ENCODE assay signal across 8 cellular contexts in genomic region chr15:93087825-93088199, GRCh38. TPM values are rescaled to one million over a fixed set of nuclear protein-coding genes. Genes with fewer than 3 reads are reported as not detected.
DNase-seq lines count a peak whose midpoint lies in the region; ATAC-seq and TF ChIP-seq lines count a peak whose summit lies in the region.

No MANE protein-coding gene starts in this region.

- H3K9ac ChIP-seq in duodenal mucosa (ENCODE audit: low read depth in 1 of 2, low read length in 2 of 2): no peak overlapping the region

- peak overlapping the region; percentile 30 to 45 for H3K4me3 ChIP-seq in duodenal mucosa (ENCODE audit: low read depth in 1 of 2, low read length in 2 of 2)
- H3K4me3 ChIP-seq in right lobe of liver: peak overlapping the region in 2 of 3 donors; percentile 16 to 37

- H3K4me3 Mint-ChIP-seq in activated CD4-positive, alpha-beta T cell treated with anti-CD3 and anti-CD28 coated beads, Interleukin-2, amount 10 ng/mL, durations not matched to agents 7 days and 5 days: peak overlapping the region; percentile 71

- H3K36me3 ChIP-seq in duodenal mucosa (ENCODE audit: control insufficient read depth in 1 of 2, insufficient read depth in 2 of 2, low read length in 2 of 2) (no peaks in the 10 kb centered on the region), right lobe of liver (no peaks in the 10 kb centered on the region)

- WGBS in right lobe of liver (ENCODE audit: insufficient coverage, low coverage, low lambda C conversion rate, missing lambda C conversion rate): 2% methylated on average over 10 of the region's 14 CpGs

- H3K27me3 ChIP-seq in duodenal mucosa (ENCODE audit: control insufficient read depth in 1 of 2, insufficient read depth in 2 of 2, low read length in 2 of 2): peaks cover 60 to 65% of the 10 kb centered on the region in 2 donors
- H3K27me3 ChIP-seq in right lobe of liver: peaks cover 8 to 38% of the 10 kb centered on the region in 2 donors

- intact Hi-C loops in right lobe of liver (cut with DNase I): no loop called here

- no peak for TF ChIP-seq POLR2A in right lobe of liver (IDR thresholded peaks at IDR 0.05)

- H3K27me3 Mint-ChIP-seq in activated CD4-positive, alpha-beta T cell treated with anti-CD3 and anti-CD28 coated beads, Interleukin-2, amount 10 ng/mL, durations not matched to agents 7 days and 5 days: peaks cover 66% of the 10 kb centered on the region

- no peaks in the 10 kb centered on the region for H3K9me3 Mint-ChIP-seq in activated CD4-positive, alpha-beta T cell treated with anti-CD3 and anti-CD28 coated beads, Interleukin-2, amount 10 ng/mL, durations not matched to agents 7 days and 5 days

- DNase-seq in GM03348 (ENCODE audit: low spot score) (peak; percentile 86), NCI-H2171 (lab: John Stamatoyannopoulos, UW) (peak; percentile 52), right lobe of liver (peak in 1 of 3 donors; percentile 37), GF-D8 (lab: John Stamatoyannopoulos, UW) (no peak)
- DNase-seq in activated CD4-positive, alpha-beta T cell treated with anti-CD3 and anti-CD28 coated beads, Interleukin-2, amount 10 ng/mL, durations not matched to agents 7 days and 5 days: peak; percentile 76
- peak; percentile 45 to 65 for DNase-seq in stimulated activated CD4-positive, alpha-beta T cell treated with anti-CD3 and anti-CD28 coated beads, Interleukin-4, amount 100 ng/mL, for 48 hours (ENCODE audit: low read depth in 2 of 2)

- H3K27ac Mint-ChIP-seq in activated CD4-positive, alpha-beta T cell treated with anti-CD3 and anti-CD28 coated beads, Interleukin-2, amount 10 ng/mL, durations not matched to agents 7 days and 5 days: no peak overlapping the region

- H3K9me3 ChIP-seq in duodenal mucosa (ENCODE audit: control insufficient read depth in 1 of 2, low read length in 2 of 2) (no peaks in the 10 kb centered on the region), right lobe of liver (no peaks in the 10 kb centered on the region)

- CTCF ChIA-PET in activated CD4-positive, alpha-beta T cell treated with anti-CD3 and anti-CD28 coated beads, Interleukin-2, amount 10 ng/mL, durations not matched to agents 7 days and 5 days (lab: Charles Lee): interaction anchor here (0.6 to 1.6 kb wide), 10 partner anchors 10 to 1032 kb away, joined by 3 to 7 read pairs (median 4); no protein-coding TSS in a partner anchor

- H3K36me3 Mint-ChIP-seq in activated CD4-positive, alpha-beta T cell treated with anti-CD3 and anti-CD28 coated beads, Interleukin-2, amount 10 ng/mL, durations not matched to agents 7 days and 5 days (ENCODE audit: low read depth): peaks cover 2% of the 10 kb centered on the region

- H3K4me1 Mint-ChIP-seq in activated CD4-positive, alpha-beta T cell treated with anti-CD3 and anti-CD28 coated beads, Interleukin-2, amount 10 ng/mL, durations not matched to agents 7 days and 5 days: peaks cover 10% of the 10 kb centered on the region

- ATAC-seq in HG02759 (IDR thresholded peaks at IDR 0.05; ENCODE audit: unreplicated experiment): peak; percentile 71
- ATAC-seq in right lobe of liver: peak; percentile 62 to 87 (median 74)

- H3K27ac ChIP-seq in duodenal mucosa (ENCODE audit: low read depth, low read length): no peak overlapping the region
- H3K27ac ChIP-seq in right lobe of liver: no peak overlapping the region

- H3K4me1 ChIP-seq in duodenal mucosa (ENCODE audit: control insufficient read depth in 1 of 2, insufficient read depth in 2 of 2, low read length in 2 of 2) (peaks cover 0 to 4% of the 10 kb centered on the region in 2 donors), right lobe of liver (peaks cover 0 to 14% (median 0%) of the 10 kb centered on the region in 4 donors)

- POLR2A ChIA-PET in activated CD4-positive, alpha-beta T cell treated with anti-CD3 and anti-CD28 coated beads, Interleukin-2, amount 10 ng/mL, durations not matched to agents 7 days and 5 days (lab: Charles Lee): no interaction called here

- peak; percentile 53 to 84 (median 70) for TF ChIP-seq CTCF in right lobe of liver (IDR thresholded peaks at IDR 0.05)

RNA-seq across cellular contexts. Expression of gene RGMA, which starts 1.2 kb away (rescaled TPM):
- total RNA-seq in activated CD4-positive, alpha-beta T cell treated with anti-CD3 and anti-CD28 coated beads, Interleukin-2, amount 10 ng/mL, durations not matched to agents 7 days and 5 days: under 1 TPM; 0.15 to 0.25 TPM
- under 1 TPM in 4 of 6 experiments, not detected in 2; 0.06 to 0.32 (median 0.25) TPM for total RNA-seq in right lobe of liver
